ENCODE assay signal across 27 cellular contexts in the genomic region with DNA sequence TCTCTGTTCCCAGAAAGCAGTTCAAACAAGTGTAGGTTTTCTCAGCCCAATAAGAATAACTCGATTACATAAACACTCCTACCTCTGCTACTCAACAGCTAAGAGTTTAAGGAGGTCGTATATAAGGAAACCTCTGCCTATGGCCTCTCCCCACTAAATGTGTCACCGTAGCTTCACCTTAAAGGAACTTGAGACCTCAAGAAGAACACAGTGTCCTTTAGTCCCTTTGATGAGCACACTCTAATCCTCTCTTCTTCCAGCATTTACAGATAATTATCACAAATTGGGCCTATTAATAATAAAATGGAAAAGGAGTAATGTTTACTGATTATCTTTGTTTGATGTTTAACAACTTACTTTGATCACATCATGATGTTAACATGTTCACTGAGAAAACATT. TPM values are rescaled to one million over a fixed set of nuclear protein-coding genes. Genes with fewer than 3 reads are reported as not detected.
"Had no signal": no experiment of that assay in that cellular context is flagged by ENCODE, and none has a peak within 500 bp of the region (broad histone marks: within the 10 kb centered on the region; RNA-seq: fewer than 3 reads in every experiment).

No MANE protein-coding gene starts in this region.

- H3K27me3 ChIP-seq: breast epithelium, testis, vagina had no signal

- H3K27ac ChIP-seq: breast epithelium, hepatocyte, left ventricle myocardium inferior, neural progenitor cell, vagina had no signal

- H3K36me3 ChIP-seq: breast epithelium, left ventricle myocardium inferior, neural progenitor cell, vagina had no signal

- DNase-seq: activated CD4-positive, alpha-beta memory T cell treated with anti-CD3 and anti-CD28 coated beads for 36 hours; activated CD4-positive, alpha-beta T cell treated with anti-CD3 and anti-CD28 coated beads for 48 hours; activated naive CD4-positive, alpha-beta T cell treated with Interleukin-2 at 50 U/mL for 16 hours; activated naive CD8-positive, alpha-beta T cell treated with anti-CD3 and anti-CD28 coated beads for 36 hours; activated T-cell treated with anti-CD3 and anti-CD28 coated beads, Interleukin-2, amount 50 U/mL, for 48 hours; effector memory CD4-positive, alpha-beta T cell; foreskin melanocyte; glutamatergic neuron; left ventricle myocardium inferior; naive thymus-derived CD8-positive, alpha-beta T cell; retina; stimulated activated CD4-positive, alpha-beta T cell treated with anti-CD3 and anti-CD28 coated beads, Interleukin-2, amount 100 ng/mL, for 48 hours; stimulated activated CD8-positive, alpha-beta memory T cell treated with anti-CD3 and anti-CD28 coated beads, Interleukin-4, amount 100 ng/mL, for 48 hours; stimulated activated naive B cell treated with anti-CD40 and anti-IgM and Interleukin-4, amounts not matched to agents 10 μg/mL and 1 μg/mL and 100 μg/mL, for 72 hours; testis; trophoblast cell had no signal

- H3K9me3 ChIP-seq: breast epithelium, left ventricle myocardium inferior, testis, vagina had no signal

- H3K4me3 ChIP-seq: breast epithelium, hepatocyte, left ventricle myocardium inferior, neural progenitor cell, testis, vagina had no signal

- H3K4me1 ChIP-seq: breast epithelium, left ventricle myocardium inferior, neural progenitor cell, testis had no signal

RNA-seq across cellular contexts. Expression of gene POU2AF3, which starts 7.1 kb away (rescaled TPM):
- total RNA-seq: activated CD4-positive, alpha-beta memory T cell treated with anti-CD3 and anti-CD28 coated beads for 36 hours; activated naive CD8-positive, alpha-beta T cell treated with anti-CD3 and anti-CD28 coated beads for 36 hours; dermis microvascular lymphatic vessel endothelial cell; endothelial cell of umbilical vein; lung microvascular endothelial cell; naive thymus-derived CD8-positive, alpha-beta T cell had no signal
- polyA plus RNA-seq: endothelial cell of umbilical vein; naive thymus-derived CD8-positive, alpha-beta T cell had no signal

RNA-seq across cellular contexts. Expression of gene POU2AF2, which starts 59.9 kb away (rescaled TPM):
- total RNA-seq: activated CD4-positive, alpha-beta memory T cell treated with anti-CD3 and anti-CD28 coated beads for 36 hours; activated naive CD8-positive, alpha-beta T cell treated with anti-CD3 and anti-CD28 coated beads for 36 hours; dermis microvascular lymphatic vessel endothelial cell; endothelial cell of umbilical vein; esophagus mucosa; hepatocyte; left ventricle myocardium inferior; lung microvascular endothelial cell; mesothelial cell of epicardium; naive thymus-derived CD8-positive, alpha-beta T cell; osteoblast; posterior vena cava; vagina had no signal
- polyA plus RNA-seq: endothelial cell of umbilical vein; naive thymus-derived CD8-positive, alpha-beta T cell had no signal
